Comparison of ENCODE assay signal across 24 cellular contexts in genomic region chr7:130932088-130932487, GRCh38.
DNase-seq lines count a peak whose midpoint lies in the region; ATAC-seq, FAIRE-seq and TF ChIP-seq lines count a peak whose summit lies in the region.
"Had no signal": no experiment of that assay in that cellular context is flagged by ENCODE, and none has a peak within 500 bp of the region (broad histone marks: within the 10 kb centered on the region; RNA-seq: fewer than 3 reads in every experiment).

No MANE protein-coding gene starts in this region.

- CTCF ChIA-PET in activated naive CD4-positive, alpha-beta T cell treated with anti-CD3 and anti-CD28 coated beads, Interleukin-2, amount 10 ng/mL, durations not matched to agents 7 days and 5 days (lab: Charles Lee) = interaction anchor here (0.7 to 3.0 kb wide), 3 partner anchors 35 to 111 kb away, joined by 3 to 16 read pairs (median 4); no protein-coding TSS in a partner anchor
- CTCF ChIA-PET in Panc1 (lab: Charles Lee) = no interaction called here

- DNase-seq in activated naive CD4-positive, alpha-beta T cell treated with anti-CD3 and anti-CD28 coated beads, Interleukin-2, amount 10 ng/mL, durations not matched to agents 7 days and 5 days = no peak
- DNase-seq in activated naive CD4-positive, alpha-beta T cell treated with anti-CD3 and anti-CD28 coated beads, Interleukin-2, amount 50 U/mL, for 72 hours (ENCODE audit: low spot score in 2 of 2) = no peak
- DNase-seq in Panc1 (ENCODE audit: low read depth, low spot score) = no peak
- DNase-seq in effector memory CD8-positive, alpha-beta T cell = no peak
- DNase-seq in GM03348 (ENCODE audit: low spot score) = no peak
- DNase-seq in foreskin melanocyte = no peak
- DNase-seq in RCC 7860 (ENCODE audit: low spot score) = no peak
- DNase-seq: activated CD4-positive, CD25-positive, alpha-beta regulatory T cell; activated naive CD8-positive, alpha-beta T cell treated with anti-CD3 and anti-CD28 coated beads, Interleukin-2, amount 10 ng/mL, durations not matched to agents 7 days and 5 days; effector CD4-positive, alpha-beta T cell; foreskin keratinocyte; left lung; NCI-H1436 treated with DMSO at 0.1 percent for 48 hours; NCI-H510A; posterior cingulate gyrus; sigmoid colon had no signal

- H3K36me3 ChIP-seq in Panc1 (ENCODE audit: control insufficient read depth, insufficient read depth, low read length) = no peaks in the 10 kb centered on the region
- peaks cover 7 to 26% (median 15%) of the 10 kb centered on the region in 5 donors for H3K36me3 ChIP-seq in subcutaneous abdominal adipose tissue (ENCODE audit: control insufficient read depth in 5 of 5, insufficient read depth in 5 of 5, low read length in 5 of 5)
- H3K36me3 ChIP-seq: HAP-1, thoracic aorta had no signal

- H3K4me3 ChIP-seq in Panc1 (ENCODE audit: low read depth in 2 of 2, low read length in 2 of 2) = no peak overlapping the region
- no peak overlapping the region for H3K4me3 ChIP-seq in subcutaneous abdominal adipose tissue (ENCODE audit: low read depth in 1 of 5, low read length in 5 of 5)
- H3K4me3 ChIP-seq: HAP-1, hepatocyte, K562, left lung, sigmoid colon, thoracic aorta had no signal

- intact Hi-C loops in Panc1 (cut with micrococcal nuclease; ENCODE audit: unreplicated experiment) = no loop called here

- H3K27me3 ChIP-seq in Panc1 (ENCODE audit: control insufficient read depth, insufficient read depth, low read length) = no peaks in the 10 kb centered on the region
- no peaks in the 10 kb centered on the region for H3K27me3 ChIP-seq in subcutaneous abdominal adipose tissue (ENCODE audit: control insufficient read depth in 5 of 5, insufficient read depth in 4 of 5, low read length in 5 of 5)
- H3K27me3 ChIP-seq: foreskin keratinocyte, hepatocyte, left lung, sigmoid colon had no signal

- H3K4me1 Mint-ChIP-seq in activated naive CD4-positive, alpha-beta T cell treated with anti-CD3 and anti-CD28 coated beads, Interleukin-2, amount 10 ng/mL, durations not matched to agents 7 days and 5 days = peaks cover 83% of the 10 kb centered on the region
- peaks cover 63 to 78% of the 10 kb centered on the region in 2 donors for H3K4me1 Mint-ChIP-seq in effector memory CD8-positive, alpha-beta T cell (ENCODE audit: low read depth in 2 of 2)

- H3K9ac ChIP-seq in subcutaneous abdominal adipose tissue (ENCODE audit: low read length in 5 of 5) = no peak overlapping the region

- H3K36me3 Mint-ChIP-seq in activated naive CD4-positive, alpha-beta T cell treated with anti-CD3 and anti-CD28 coated beads, Interleukin-2, amount 10 ng/mL, durations not matched to agents 7 days and 5 days = peaks cover 62% of the 10 kb centered on the region
- H3K36me3 Mint-ChIP-seq in activated naive CD4-positive, alpha-beta T cell treated with anti-CD3 and anti-CD28 coated beads, Interleukin-2, amount 50 U/mL, for 72 hours = peaks cover 18 to 72% of the 10 kb centered on the region in 2 donors
- H3K36me3 Mint-ChIP-seq in effector memory CD8-positive, alpha-beta T cell (ENCODE audit: insufficient read depth) = peaks cover 77% of the 10 kb centered on the region

- peak overlapping the region; percentile 51 for H3K27ac Mint-ChIP-seq in activated naive CD4-positive, alpha-beta T cell treated with anti-CD3 and anti-CD28 coated beads, Interleukin-2, amount 10 ng/mL, durations not matched to agents 7 days and 5 days
- peak overlapping the region in 1 of 2 donors; percentile 87 for H3K27ac Mint-ChIP-seq in activated naive CD4-positive, alpha-beta T cell treated with anti-CD3 and anti-CD28 coated beads, Interleukin-2, amount 50 U/mL, for 72 hours
- peak overlapping the region in 1 of 2 donors; percentile 35 for H3K27ac Mint-ChIP-seq in effector memory CD8-positive, alpha-beta T cell
- H3K27ac Mint-ChIP-seq: activated naive CD8-positive, alpha-beta T cell treated with anti-CD3 and anti-CD28 coated beads, Interleukin-2, amount 10 ng/mL, durations not matched to agents 7 days and 5 days had no signal

- no peaks in the 10 kb centered on the region for H3K9me3 Mint-ChIP-seq in activated naive CD4-positive, alpha-beta T cell treated with anti-CD3 and anti-CD28 coated beads, Interleukin-2, amount 10 ng/mL, durations not matched to agents 7 days and 5 days
- H3K9me3 Mint-ChIP-seq in activated naive CD4-positive, alpha-beta T cell treated with anti-CD3 and anti-CD28 coated beads, Interleukin-2, amount 50 U/mL, for 72 hours = no peaks in the 10 kb centered on the region
- H3K9me3 Mint-ChIP-seq in effector memory CD8-positive, alpha-beta T cell = no peaks in the 10 kb centered on the region
- H3K9me3 Mint-ChIP-seq: activated naive CD8-positive, alpha-beta T cell treated with anti-CD3 and anti-CD28 coated beads, Interleukin-2, amount 10 ng/mL, durations not matched to agents 7 days and 5 days; neural crest cell had no signal

- in situ Hi-C loops in Panc1 (cut with HindIII; ENCODE audit: low pct_unique_long_range_greater_than_20kb, low sequenced_read_pairs) = no loop called here

- BruUV-seq in Panc1 (replicated peaks; lab: Mats Ljungman, UMichigan) = no TSS peak

- H3K9me3 ChIP-seq in Panc1 (ENCODE audit: control insufficient read depth, insufficient read depth, low read depth, low read length) = no peaks in the 10 kb centered on the region
- H3K9me3 ChIP-seq in subcutaneous abdominal adipose tissue (ENCODE audit: control insufficient read depth in 5 of 5, low read length in 5 of 5) = no peaks in the 10 kb centered on the region
- H3K9me3 ChIP-seq: HAP-1, left lung, sigmoid colon, thoracic aorta had no signal

- H3K4me3 Mint-ChIP-seq in activated naive CD4-positive, alpha-beta T cell treated with anti-CD3 and anti-CD28 coated beads, Interleukin-2, amount 10 ng/mL, durations not matched to agents 7 days and 5 days = no peak overlapping the region
- peak overlapping the region; percentile 29 to 56 for H3K4me3 Mint-ChIP-seq in effector memory CD8-positive, alpha-beta T cell
- H3K4me3 Mint-ChIP-seq: activated naive CD8-positive, alpha-beta T cell treated with anti-CD3 and anti-CD28 coated beads, Interleukin-2, amount 10 ng/mL, durations not matched to agents 7 days and 5 days; neural crest cell had no signal

- no peak for FAIRE-seq in RCC 7860 (lab: Jason Lieb, UNC)
- FAIRE-seq: G401.6, K562 had no signal

- ATAC-seq in activated naive CD4-positive, alpha-beta T cell treated with anti-CD3 and anti-CD28 coated beads, Interleukin-2, amount 50 U/mL, for 72 hours = no peak
- no peak for ATAC-seq in Panc1
- no peak for ATAC-seq in effector memory CD8-positive, alpha-beta T cell (replicated peaks)
- ATAC-seq: foreskin keratinocyte, K562, left lung had no signal

- H3K4me1 ChIP-seq in Panc1 (ENCODE audit: control insufficient read depth, insufficient read depth, low read length) = peaks cover 84% of the 10 kb centered on the region
- H3K4me1 ChIP-seq in subcutaneous abdominal adipose tissue (ENCODE audit: control insufficient read depth in 5 of 5, insufficient read depth in 5 of 5, low read length in 5 of 5) = peaks cover 0 to 26% (median 8%) of the 10 kb centered on the region in 5 donors
- H3K4me1 ChIP-seq: HAP-1 had no signal

- H3K27me3 Mint-ChIP-seq in activated naive CD4-positive, alpha-beta T cell treated with anti-CD3 and anti-CD28 coated beads, Interleukin-2, amount 10 ng/mL, durations not matched to agents 7 days and 5 days = no peaks in the 10 kb centered on the region
- no peaks in the 10 kb centered on the region for H3K27me3 Mint-ChIP-seq in effector memory CD8-positive, alpha-beta T cell
- H3K27me3 Mint-ChIP-seq: activated naive CD8-positive, alpha-beta T cell treated with anti-CD3 and anti-CD28 coated beads, Interleukin-2, amount 10 ng/mL, durations not matched to agents 7 days and 5 days had no signal

- TF ChIP-seq CTCF in Panc1 (IDR thresholded peaks at IDR 0.05) = no peak

- H3K27ac ChIP-seq in Panc1 (ENCODE audit: low read length) (peak overlapping the region; percentile 100; the same call in 1 of the 2 replicates), subcutaneous abdominal adipose tissue (ENCODE audit: low read depth, low read length) (peak overlapping the region; percentile 42)
- H3K27ac ChIP-seq: hepatocyte, left lung, RWPE1, thoracic aorta had no signal

- POLR2A ChIA-PET in Panc1 (lab: Charles Lee) = interaction anchor here (1.5 kb wide), 1 partner anchor 8 kb away, joined by 5 read pairs; no protein-coding TSS in a partner anchor
